9 cellular contexts compared by ENCODE assay signal in genomic region chr9:137055385-137056364, GRCh38. TPM values are rescaled to one million over a fixed set of nuclear protein-coding genes. Genes with fewer than 3 reads are reported as not detected.
DNase-seq lines count a peak whose midpoint lies in the region; ATAC-seq and TF ChIP-seq lines count a peak whose summit lies in the region.
"Had no signal": no experiment of that assay in that cellular context is flagged by ENCODE, and none has a peak within 500 bp of the region (broad histone marks: within the 10 kb centered on the region; RNA-seq: fewer than 3 reads in every experiment).

No MANE protein-coding gene starts in this region.

- no peak overlapping the region for H3K4me2 ChIP-seq in smooth muscle cell

- DNase-seq in Calu3, result peak; percentile 65
- no peak for DNase-seq in Panc1 (ENCODE audit: low read depth, low spot score)
- peak; percentile 53 for DNase-seq in fibroblast of villous mesenchyme (ENCODE audit: low read depth)
- peak; percentile 95 for DNase-seq in osteocyte (ENCODE audit: extremely low spot score, unreplicated experiment)
- no peak for DNase-seq in NCI-H187 treated with DMSO at 0.1 percent for 48 hours (lab: John Stamatoyannopoulos, UW)
- no peak for DNase-seq in smooth muscle cell (lab: John Stamatoyannopoulos, UW; ENCODE audit: unreplicated experiment)
- DNase-seq in NCI-H146 treated with DMSO at 0.1 percent for 48 hours (lab: John Stamatoyannopoulos, UW; ENCODE audit: unreplicated experiment), result no peak

- H3K4me1 Mint-ChIP-seq in Calu3 (ENCODE audit: low read depth, unreplicated experiment), result peaks cover 8% of the 10 kb centered on the region
- H3K4me1 Mint-ChIP-seq in osteocyte (ENCODE audit: unreplicated experiment), result peaks cover 25% of the 10 kb centered on the region

- POLR2A ChIA-PET in Panc1 (lab: Charles Lee), result interaction anchor here (0.6 kb wide), 2 partner anchors 29 to 36 kb away, joined by 3 to 8 read pairs; no protein-coding TSS in a partner anchor

- intact Hi-C loops in Calu3 (cut with micrococcal nuclease; ENCODE audit: unreplicated experiment) (no loop called here), Panc1 (cut with micrococcal nuclease; ENCODE audit: unreplicated experiment) (no loop called here)

- in situ Hi-C loops in Panc1 (cut with HindIII; ENCODE audit: low pct_unique_long_range_greater_than_20kb, low sequenced_read_pairs), result no loop called here

- TF ChIP-seq CTCF in Calu3 (IDR thresholded peaks at IDR 0.05; ENCODE audit: unreplicated experiment), result no peak
- no peak for TF ChIP-seq CTCF in Panc1 (IDR thresholded peaks at IDR 0.05)
- TF ChIP-seq CTCF in fibroblast of villous mesenchyme (IDR thresholded peaks at IDR 0.05; ENCODE audit: insufficient read depth, low read depth, low read length), result no peak
- no peak for TF ChIP-seq CTCF in osteocyte (IDR thresholded peaks at IDR 0.05)
- no peak for TF ChIP-seq CTCF in smooth muscle cell (IDR thresholded peaks at IDR 0.05; ENCODE audit: borderline replicate concordance, insufficient read depth, poor library complexity, severe bottlenecking)

- H3K27me3 ChIP-seq in Panc1 (ENCODE audit: control insufficient read depth, insufficient read depth, low read length) (no peaks in the 10 kb centered on the region), smooth muscle cell (ENCODE audit: low read depth) (peaks cover 43% of the 10 kb centered on the region)

- no peaks in the 10 kb centered on the region for H4K20me1 ChIP-seq in smooth muscle cell (ENCODE audit: low read depth)

- H3K79me2 ChIP-seq in smooth muscle cell (ENCODE audit: low read depth), result no peaks in the 10 kb centered on the region

- H3K27ac ChIP-seq in Panc1 (ENCODE audit: low read length), result no peak overlapping the region
- no peak overlapping the region for H3K27ac ChIP-seq in smooth muscle cell (ENCODE audit: low read depth)
- H3K27ac ChIP-seq: SJSA1 had no signal

- no peak overlapping the region for H3K9ac ChIP-seq in smooth muscle cell (ENCODE audit: low read depth)

- H3K36me3 Mint-ChIP-seq in Calu3 (ENCODE audit: insufficient read depth, unreplicated experiment) (peaks cover 14% of the 10 kb centered on the region), osteocyte (ENCODE audit: unreplicated experiment) (no peaks in the 10 kb centered on the region)

- H3F3A ChIP-seq in smooth muscle cell (ENCODE audit: low read depth), result no peaks in the 10 kb centered on the region

- H2AFZ ChIP-seq in smooth muscle cell (ENCODE audit: low read depth), result no peak overlapping the region

- CTCF ChIA-PET in Calu3 (lab: Charles Lee), result interaction anchor here (0.5 to 1.8 kb wide), 5 partner anchors 9 to 30 kb away, joined by 3 to 11 read pairs (median 9); partner anchors contain the start of gene NPDC1
- CTCF ChIA-PET in Panc1 (lab: Charles Lee), result interaction anchor here (0.6 to 1.3 kb wide), 2 partner anchors 12 to 256 kb away, joined by 4 to 8 read pairs; no protein-coding TSS in a partner anchor

- no peaks in the 10 kb centered on the region for H3K27me3 Mint-ChIP-seq in Calu3 (ENCODE audit: unreplicated experiment)
- peaks cover 5% of the 10 kb centered on the region for H3K27me3 Mint-ChIP-seq in osteocyte (ENCODE audit: unreplicated experiment)

- peaks cover 2% of the 10 kb centered on the region; the same call in 1 of the 2 replicates for H3K4me1 ChIP-seq in Panc1 (ENCODE audit: control insufficient read depth, insufficient read depth, low read length)
- peaks cover 9% of the 10 kb centered on the region for H3K4me1 ChIP-seq in smooth muscle cell (ENCODE audit: low read depth)
- H3K4me1 ChIP-seq: SJSA1 had no signal

- H3K4me3 Mint-ChIP-seq in Calu3 (ENCODE audit: low read depth, unreplicated experiment), result peak overlapping the region; percentile 44
- no peak overlapping the region for H3K4me3 Mint-ChIP-seq in osteocyte (ENCODE audit: unreplicated experiment)

- no TSS peak for BruUV-seq in Calu3 (replicated peaks; lab: Mats Ljungman, UMichigan)
- no TSS peak for BruUV-seq in Panc1 (replicated peaks; lab: Mats Ljungman, UMichigan)

- H3K27ac Mint-ChIP-seq in Calu3 (ENCODE audit: unreplicated experiment) (no peak overlapping the region), osteocyte (ENCODE audit: unreplicated experiment) (peak overlapping the region; percentile 43)

- peak; percentile 58 for ATAC-seq in Panc1
- ATAC-seq in HG03342 (IDR thresholded peaks at IDR 0.05; ENCODE audit: unreplicated experiment), result no peak

- no peaks in the 10 kb centered on the region for H3K9me3 Mint-ChIP-seq in Calu3 (ENCODE audit: low read depth, unreplicated experiment)
- H3K9me3 Mint-ChIP-seq in osteocyte (ENCODE audit: unreplicated experiment), result no peaks in the 10 kb centered on the region

- H3K36me3 ChIP-seq in Panc1 (ENCODE audit: control insufficient read depth, insufficient read depth, low read length) (no peaks in the 10 kb centered on the region), smooth muscle cell (ENCODE audit: low read depth) (no peaks in the 10 kb centered on the region)
- H3K36me3 ChIP-seq: SJSA1 had no signal

- 84% methylated on average over 27 of the region's 28 CpGs for WGBS in smooth muscle cell (ENCODE audit: low lambda C conversion rate)

- H3K9me3 ChIP-seq in Panc1 (ENCODE audit: control insufficient read depth, insufficient read depth, low read depth, low read length) (no peaks in the 10 kb centered on the region), smooth muscle cell (replicated peaks; ENCODE audit: low read depth) (no peaks in the 10 kb centered on the region)
- H3K9me3 ChIP-seq: SJSA1 had no signal

- no peak overlapping the region for H3K4me3 ChIP-seq in Panc1 (ENCODE audit: low read depth in 2 of 2, low read length in 2 of 2)
- no peak overlapping the region for H3K4me3 ChIP-seq in fibroblast of villous mesenchyme (ENCODE audit: low read depth, low read length)
- H3K4me3 ChIP-seq in smooth muscle cell, result no peak overlapping the region
- H3K4me3 ChIP-seq: SJSA1 had no signal

RNA-seq across cellular contexts. Expression of gene ENTPD2, which starts 1.8 kb away (rescaled TPM):
- total RNA-seq in Calu3 (2022) (3.8 and 5.8 TPM in 2 replicates), Panc1 (2021; ENCODE audit: unreplicated experiment) (2.8 TPM), fibroblast of villous mesenchyme (not detected in 2 replicates), osteocyte (0.46 TPM in 1 of 2 replicates, not detected in the other), smooth muscle cell (not detected in 2 replicates)
- polyA plus RNA-seq in Panc1 (2012; ENCODE audit: insufficient read length), result 5.5 TPM
- polyA plus RNA-seq in smooth muscle cell, result 0.30 and 0.78 TPM in 2 replicates
- total RNA-seq: SJSA1 had no signal

RNA-seq across cellular contexts. Expression of gene NPDC1, which starts 9.7 kb away (rescaled TPM):
- total RNA-seq in Calu3 (2022), result 65.2 and 78.6 TPM in 2 replicates
- 43.5 TPM for total RNA-seq in Panc1 (2021; ENCODE audit: unreplicated experiment)
- 73.8 TPM for polyA plus RNA-seq in Panc1 (2012; ENCODE audit: insufficient read length)
- total RNA-seq in fibroblast of villous mesenchyme, result 6.4 and 13.0 TPM in 2 replicates
- total RNA-seq in osteocyte, result 84.4 and 91.0 TPM in 2 replicates
- total RNA-seq in smooth muscle cell, result 5.9 and 9.9 TPM in 2 replicates
- 19.3 and 38.8 TPM in 2 replicates for polyA plus RNA-seq in smooth muscle cell
- total RNA-seq: SJSA1 had no signal

RNA-seq across cellular contexts. Expression of gene SAPCD2, which starts 14.7 kb away (rescaled TPM):
- 38.4 and 41.1 TPM in 2 replicates for total RNA-seq in Calu3 (2022)
- total RNA-seq in Panc1 (2021; ENCODE audit: unreplicated experiment), result 18.4 TPM
- 11.5 TPM for polyA plus RNA-seq in Panc1 (2012; ENCODE audit: insufficient read length)
- total RNA-seq in fibroblast of villous mesenchyme, result 5.2 TPM in 2 replicates
- total RNA-seq in osteocyte, result 3.1 and 3.4 TPM in 2 replicates
- 1.9 and 2.1 TPM in 2 replicates for total RNA-seq in smooth muscle cell
- 3.9 and 5.0 TPM in 2 replicates for polyA plus RNA-seq in smooth muscle cell

RNA-seq across cellular contexts. Expression of gene UAP1L1, which starts 21.6 kb away (rescaled TPM):
- total RNA-seq in Calu3 (2022), result 9.1 and 10.8 TPM in 2 replicates
- 23.1 TPM for total RNA-seq in Panc1 (2021; ENCODE audit: unreplicated experiment)
- 13.1 TPM for polyA plus RNA-seq in Panc1 (2012; ENCODE audit: insufficient read length)
- 16.0 and 31.2 TPM in 2 replicates for total RNA-seq in fibroblast of villous mesenchyme
- 34.2 and 38.3 TPM in 2 replicates for total RNA-seq in osteocyte
- 5.8 and 7.2 TPM in 2 replicates for total RNA-seq in smooth muscle cell
- polyA plus RNA-seq in smooth muscle cell, result 22.5 and 23.8 TPM in 2 replicates

RNA-seq across cellular contexts. Expression of gene FUT7, which starts 23.8 kb away (rescaled TPM):
- not detected in 2 replicates for total RNA-seq in Calu3 (2022)
- total RNA-seq in Panc1 (2021; ENCODE audit: unreplicated experiment), result not detected
- polyA plus RNA-seq in Panc1 (2012; ENCODE audit: insufficient read length), result not detected
- not detected in 2 replicates for total RNA-seq in fibroblast of villous mesenchyme
- total RNA-seq in osteocyte, result 0.13 TPM in 1 of 2 replicates, not detected in the other
- not detected in 2 replicates for total RNA-seq in smooth muscle cell
- polyA plus RNA-seq in smooth muscle cell, result 0.51 TPM in 1 of 2 replicates, not detected in the other
- total RNA-seq: SJSA1 had no signal

Comparison
In these comparisons a context has a peak if more than half of its experiments do, and no peak if none do; other contexts are left out.
1. DNase-seq: peak in Calu3 (single experiment), fibroblast of villous mesenchyme (single experiment) and osteocyte (single experiment); none in Panc1 (single experiment), NCI-H187 treated with DMSO at 0.1 percent for 48 hours (single experiment), smooth muscle cell (single experiment) and NCI-H146 treated with DMSO at 0.1 percent for 48 hours (single experiment).